ENCODE assay signal across 15 cellular contexts in genomic region chrX:19194285-19195242, GRCh38.
A peak's percentile ranks its signal among the peaks of the same experiment; 100 is the strongest.
DNase-seq lines count a peak whose midpoint lies in the region; ATAC-seq and TF ChIP-seq lines count a peak whose summit lies in the region.
"Had no signal": no experiment of that assay in that cellular context is flagged by ENCODE, and none has a peak within 500 bp of the region (broad histone marks: within the 10 kb centered on the region; RNA-seq: fewer than 3 reads in every experiment).

No MANE protein-coding gene starts in this region.

- no peaks in the 10 kb centered on the region for H3K27me3 ChIP-seq in upper lobe of right lung
- H3K27me3 ChIP-seq: stomach had no signal

- H3K27ac ChIP-seq in upper lobe of right lung: no peak overlapping the region
- H3K27ac ChIP-seq: coronary artery, stomach had no signal

- DNase-seq in natural killer cell treated with Interleukin-12 subunit alpha and Interleukin-12 subunit beta and Interleukin-15 and Interleukin-18, amount 100 ng/mL, for 72 hours (ENCODE audit: low spot score): no peak
- DNase-seq in natural killer cell (no peak), LNCaP clone FGC (ENCODE audit: low read depth) (no peak), upper lobe of right lung (no peak), DMS114 treated with DMSO at 0.1 percent for 48 hours (lab: John Stamatoyannopoulos, UW; ENCODE audit: unreplicated experiment) (no peak), SIG-M5 (lab: John Stamatoyannopoulos, UW) (no peak), NCI-H1048 (lab: John Stamatoyannopoulos, UW) (no peak)
- DNase-seq: activated CD4-positive, alpha-beta T cell treated with anti-CD3 and anti-CD28 coated beads, Interleukin-2, amount 10 ng/mL, durations not matched to agents 7 days and 5 days; AML-193; foreskin melanocyte; GDM1; stomach had no signal

- no peaks in the 10 kb centered on the region for H3K9me3 Mint-ChIP-seq in natural killer cell treated with Interleukin-12 subunit alpha and Interleukin-12 subunit beta and Interleukin-15 and Interleukin-18, amount 100 ng/mL, for 72 hours
- no peaks in the 10 kb centered on the region for H3K9me3 Mint-ChIP-seq in natural killer cell

- no peak for TF ChIP-seq CTCF in natural killer cell (IDR thresholded peaks at IDR 0.05)
- peak; percentile 35 for TF ChIP-seq CTCF in LNCaP clone FGC (IDR thresholded peaks at IDR 0.05; ENCODE audit: control insufficient read depth, extremely low read depth, insufficient read depth)
- no peak for TF ChIP-seq CTCF in upper lobe of right lung (IDR thresholded peaks at IDR 0.05)

- peaks cover 0 to 5% of the 10 kb centered on the region in 2 donors for H3K27me3 Mint-ChIP-seq in natural killer cell treated with Interleukin-12 subunit alpha and Interleukin-12 subunit beta and Interleukin-15 and Interleukin-18, amount 100 ng/mL, for 72 hours
- H3K27me3 Mint-ChIP-seq in natural killer cell (ENCODE audit: low read depth in 2 of 2): no peaks in the 10 kb centered on the region
- H3K27me3 Mint-ChIP-seq: activated CD4-positive, alpha-beta T cell treated with anti-CD3 and anti-CD28 coated beads, Interleukin-2, amount 10 ng/mL, durations not matched to agents 7 days and 5 days; activated naive CD8-positive, alpha-beta T cell had no signal

- peaks cover under 1% of the 10 kb centered on the region for H3K36me3 Mint-ChIP-seq in natural killer cell treated with Interleukin-12 subunit alpha and Interleukin-12 subunit beta and Interleukin-15 and Interleukin-18, amount 100 ng/mL, for 72 hours
- H3K36me3 Mint-ChIP-seq in natural killer cell: no peaks in the 10 kb centered on the region

- no peak overlapping the region for H3K4me3 ChIP-seq in LNCaP clone FGC (ENCODE audit: low read depth, low read length)
- no peak overlapping the region for H3K4me3 ChIP-seq in upper lobe of right lung
- H3K4me3 ChIP-seq: coronary artery, stomach had no signal

- H3K36me3 ChIP-seq in upper lobe of right lung: no peaks in the 10 kb centered on the region
- H3K36me3 ChIP-seq: stomach had no signal

- H3K27ac Mint-ChIP-seq in natural killer cell treated with Interleukin-12 subunit alpha and Interleukin-12 subunit beta and Interleukin-15 and Interleukin-18, amount 100 ng/mL, for 72 hours: peak overlapping the region; percentile 14 to 93
- no peak overlapping the region for H3K27ac Mint-ChIP-seq in natural killer cell
- H3K27ac Mint-ChIP-seq: activated CD4-positive, alpha-beta T cell treated with anti-CD3 and anti-CD28 coated beads, Interleukin-2, amount 10 ng/mL, durations not matched to agents 7 days and 5 days; activated naive CD8-positive, alpha-beta T cell had no signal

- peak overlapping the region; percentile 83 for H3K4me3 Mint-ChIP-seq in natural killer cell treated with Interleukin-12 subunit alpha and Interleukin-12 subunit beta and Interleukin-15 and Interleukin-18, amount 100 ng/mL, for 72 hours
- H3K4me3 Mint-ChIP-seq in natural killer cell: no peak overlapping the region
- H3K4me3 Mint-ChIP-seq: activated CD4-positive, alpha-beta T cell treated with anti-CD3 and anti-CD28 coated beads, Interleukin-2, amount 10 ng/mL, durations not matched to agents 7 days and 5 days; activated naive CD8-positive, alpha-beta T cell had no signal

- peak in 1 of 2 donors; percentile 64 for ATAC-seq in natural killer cell treated with Interleukin-12 subunit alpha and Interleukin-12 subunit beta and Interleukin-15 and Interleukin-18, amount 100 ng/mL, for 72 hours
- ATAC-seq in natural killer cell (no peak), GM21786 (IDR thresholded peaks at IDR 0.05; ENCODE audit: unreplicated experiment) (peak; percentile 52), upper lobe of right lung (no peak)

- H3K4me1 Mint-ChIP-seq in natural killer cell treated with Interleukin-12 subunit alpha and Interleukin-12 subunit beta and Interleukin-15 and Interleukin-18, amount 100 ng/mL, for 72 hours (ENCODE audit: low read depth in 2 of 2): peaks cover 7 to 30% of the 10 kb centered on the region in 2 donors
- peaks cover 6 to 23% of the 10 kb centered on the region in 2 donors for H3K4me1 Mint-ChIP-seq in natural killer cell

- intact Hi-C loops in natural killer cell (cut with micrococcal nuclease): no loop called here
- intact Hi-C loops in upper lobe of right lung (cut with DNase I): no loop called here

- no peaks in the 10 kb centered on the region for H3K4me1 ChIP-seq in upper lobe of right lung
- H3K4me1 ChIP-seq: stomach had no signal

- H3K9me3 ChIP-seq in upper lobe of right lung: no peaks in the 10 kb centered on the region

Comparison
In these comparisons a context has a peak if more than half of its experiments do, and no peak if none do; other contexts are left out.
1. H3K27ac Mint-ChIP-seq: peak in natural killer cell treated with Interleukin-12 subunit alpha and Interleukin-12 subunit beta and Interleukin-15 and Interleukin-18, amount 100 ng/mL, for 72 hours (2 of 2); none in natural killer cell (0 of 2).